1 cellular context compared by ENCODE assay signal in genomic region chr16:23754594-23755483, GRCh38.
TF ChIP-seq lines count a peak whose summit lies in the region.

CHP2 (plus strand) TSS chr16:23755026; CDS start chr16:23755050, 24 bp downstream.

TF ChIP-seq in HEK293, 187 proteins besides CTCF, POLR2A, EP300 and RAD21 (continued from another document):
- TF ChIP-seq SETDB1 (IDR thresholded peaks at IDR 0.05; ENCODE audit: insufficient read length, low read length) = no peak
- TF ChIP-seq ZNF16 (tag by site-specific recombination; IDR thresholded peaks at IDR 0.05; ENCODE audit: low read depth) = no peak
- peak; percentile 57 for TF ChIP-seq ZBTB8A (tag by site-specific recombination; IDR thresholded peaks at IDR 0.05)
- peak; percentile 90 for TF ChIP-seq KLF1 (tag by site-specific recombination; IDR thresholded peaks at IDR 0.05)
- no peak for TF ChIP-seq ZNF324 (tag by site-specific recombination; IDR thresholded peaks at IDR 0.05)
- no peak for TF ChIP-seq ZBTB7A (tag by site-specific recombination; IDR thresholded peaks at IDR 0.05; ENCODE audit: low read depth)
- no peak for TF ChIP-seq HOXD13 (CRISPR knock-in tag; IDR thresholded peaks at IDR 0.05; ENCODE audit: borderline replicate concordance)
- TF ChIP-seq BCL11A (tag by site-specific recombination; IDR thresholded peaks at IDR 0.05; ENCODE audit: low read depth) = no peak
- TF ChIP-seq ZNF843 (tag by site-specific recombination; IDR thresholded peaks at IDR 0.05) = no peak
- peak; percentile 53 for TF ChIP-seq PATZ1 (tag by site-specific recombination; IDR thresholded peaks at IDR 0.05)
- no peak for TF ChIP-seq BCL11B (tag by site-specific recombination; IDR thresholded peaks at IDR 0.05; ENCODE audit: low read depth)
- TF ChIP-seq ZNF433 (tag by site-specific recombination; IDR thresholded peaks at IDR 0.05; ENCODE audit: low read depth) = no peak
- peak; percentile 63; the same call in 1 of the 2 replicates for TF ChIP-seq ZNF76 (tag by site-specific recombination; IDR thresholded peaks at IDR 0.05; ENCODE audit: borderline replicate concordance, low read depth)
- no peak for TF ChIP-seq ZBTB49 (tag by site-specific recombination; IDR thresholded peaks at IDR 0.05; ENCODE audit: low read depth)
- no peak for TF ChIP-seq RBAK (tag by site-specific recombination; IDR thresholded peaks at IDR 0.05)
- no peak for TF ChIP-seq ZNF302 (tag by site-specific recombination; IDR thresholded peaks at IDR 0.05; ENCODE audit: low read depth)
- peak; percentile 73 for TF ChIP-seq ZFHX2 (tag by site-specific recombination; conservative IDR thresholded peaks at IDR 0.05)
- peak; percentile 83 for TF ChIP-seq KLF17 (tag by site-specific recombination; IDR thresholded peaks at IDR 0.05)
- no peak for TF ChIP-seq ZBTB17 (tag by site-specific recombination; IDR thresholded peaks at IDR 0.05)
- no peak for TF ChIP-seq ZNF585B (tag by site-specific recombination; IDR thresholded peaks at IDR 0.05)
- peak; percentile 60 for TF ChIP-seq SP3 (tag by site-specific recombination; IDR thresholded peaks at IDR 0.05)
- TF ChIP-seq PBX3 (CRISPR knock-in tag; IDR thresholded peaks at IDR 0.05) = no peak
- no peak for TF ChIP-seq ZNF629 (tag by site-specific recombination; IDR thresholded peaks at IDR 0.05)
- no peak for TF ChIP-seq ZNF645 (tag by site-specific recombination; IDR thresholded peaks at IDR 0.05)
- TF ChIP-seq YY1 (tag by site-specific recombination; IDR thresholded peaks at IDR 0.05) = no peak
- peak; percentile 75 for TF ChIP-seq ZIC2 (tag by site-specific recombination; IDR thresholded peaks at IDR 0.05)
- no peak for TF ChIP-seq ZNF777 (tag by site-specific recombination; IDR thresholded peaks at IDR 0.05; ENCODE audit: borderline replicate concordance)
- TF ChIP-seq ZNF341 (tag by site-specific recombination; IDR thresholded peaks at IDR 0.05; ENCODE audit: low read depth) = peak; percentile 83
- peak; percentile 50 for TF ChIP-seq SP2 (tag by site-specific recombination; IDR thresholded peaks at IDR 0.05)
- peak; percentile 92 for TF ChIP-seq GLIS1 (tag by site-specific recombination; IDR thresholded peaks at IDR 0.05)
- peak; percentile 86 for TF ChIP-seq PRDM10 (tag by site-specific recombination; IDR thresholded peaks at IDR 0.05)
- peak; percentile 43; the same call in 1 of the 2 replicates for TF ChIP-seq ZNF600 (tag by site-specific recombination; IDR thresholded peaks at IDR 0.05)
- 0 out of 2 replicates have a peak, but pooled peaks have one; percentile 16 for TF ChIP-seq ZXDB (tag by site-specific recombination; IDR thresholded peaks at IDR 0.05)
- peak; percentile 70; the same call in 1 of the 2 replicates for TF ChIP-seq GLIS2 (tag by site-specific recombination; IDR thresholded peaks at IDR 0.05)
